ENCODE assay signal across 8 cellular contexts in the genomic region with DNA sequence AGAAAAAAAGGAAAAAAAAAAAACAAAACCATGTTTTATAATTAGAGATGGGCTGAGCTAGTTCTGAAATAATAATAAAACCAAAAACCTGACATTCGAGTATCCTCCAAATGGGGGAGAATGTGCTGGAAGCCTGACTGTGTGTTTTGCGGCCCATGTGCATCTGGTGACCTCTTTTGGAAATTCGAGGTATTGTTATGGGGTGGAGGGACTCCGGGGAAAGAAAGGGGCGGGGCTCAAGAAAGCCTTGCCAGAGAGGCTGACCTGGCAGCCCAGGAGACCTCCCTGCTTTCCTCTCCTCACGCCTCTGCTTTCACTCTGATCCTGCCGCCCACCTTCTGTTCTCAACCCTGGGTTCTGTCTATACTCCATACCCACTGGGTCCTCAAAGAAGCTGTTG.
DNase-seq lines count a peak whose midpoint lies in the region; ATAC-seq, FAIRE-seq and TF ChIP-seq lines count a peak whose summit lies in the region.

No MANE protein-coding gene starts in this region.

- no peak overlapping the region for H3K27ac ChIP-seq in OCI-LY1 (ENCODE audit: low read depth, low read length, poor library complexity, severe bottlenecking)

- peak; percentile 14 for FAIRE-seq in GM19239 (lab: Jason Lieb, UNC)

- no peaks in the 10 kb centered on the region for H3K4me1 ChIP-seq in OCI-LY1 (ENCODE audit: insufficient read depth, low read length, severe bottlenecking)

- TF ChIP-seq CTCF in OCI-LY1 (IDR thresholded peaks at IDR 0.05; ENCODE audit: low read length) (peak; percentile 66), foreskin fibroblast (IDR thresholded peaks at IDR 0.05; ENCODE audit: low read depth, low read length) (peak; percentile 17)

- no peaks in the 10 kb centered on the region for H3K9me2 ChIP-seq in OCI-LY1 (ENCODE audit: low read depth, low read length)

- no peaks in the 10 kb centered on the region for H3K79me2 ChIP-seq in OCI-LY1 (ENCODE audit: insufficient read depth, low read length)

- no peak overlapping the region for H2AFZ ChIP-seq in OCI-LY1 (ENCODE audit: low read length)

- H3K4me2 ChIP-seq in OCI-LY1 (ENCODE audit: low read length) = no peak overlapping the region

- no peaks in the 10 kb centered on the region for H3K27me3 ChIP-seq in OCI-LY1 (ENCODE audit: insufficient read depth, low read length)

- no peaks in the 10 kb centered on the region for H3K36me3 ChIP-seq in OCI-LY1 (ENCODE audit: insufficient read depth, low read length)

- no peaks in the 10 kb centered on the region for H4K20me1 ChIP-seq in OCI-LY1 (ENCODE audit: insufficient read depth, low read length)

- ATAC-seq in HG03439 (IDR thresholded peaks at IDR 0.05; ENCODE audit: unreplicated experiment) (no peak), GM21825 (IDR thresholded peaks at IDR 0.05; ENCODE audit: unreplicated experiment) (no peak), GM21390 (IDR thresholded peaks at IDR 0.05; ENCODE audit: unreplicated experiment) (no peak)

- H3K9ac ChIP-seq in OCI-LY1 (ENCODE audit: low read length) = no peak overlapping the region

- no peaks in the 10 kb centered on the region for H3K9me3 ChIP-seq in OCI-LY1 (ENCODE audit: low read length)

- H3F3A ChIP-seq in OCI-LY1 (ENCODE audit: insufficient read depth, low read length) = no peaks in the 10 kb centered on the region

- no peak overlapping the region for H3K4me3 ChIP-seq in OCI-LY1 (ENCODE audit: low read depth, low read length, poor library complexity, severe bottlenecking)
- no peak overlapping the region for H3K4me3 ChIP-seq in foreskin fibroblast (ENCODE audit: low read depth in 1 of 2, low read length in 2 of 2)

- peak; percentile 36 for DNase-seq in CMK (ENCODE audit: low read depth)
- DNase-seq in GM19239 (ENCODE audit: insufficient read length, low spot score) = peak; percentile 53
- peak in 1 of 2 donors; percentile 18 for DNase-seq in foreskin fibroblast
- DNase-seq in SKM-1 (lab: John Stamatoyannopoulos, UW; ENCODE audit: unreplicated experiment) = no peak
